ENCODE assay signal across 17 cellular contexts in genomic region chr4:186078977-186079697, GRCh38. TPM values are rescaled to one million over a fixed set of nuclear protein-coding genes. Genes with fewer than 3 reads are reported as not detected.
A peak's percentile ranks its signal among the peaks of the same experiment; 100 is the strongest.
DNase-seq lines count a peak whose midpoint lies in the region; ATAC-seq and TF ChIP-seq lines count a peak whose summit lies in the region.
"Had no signal": no experiment of that assay in that cellular context is flagged by ENCODE, and none has a peak within 500 bp of the region (broad histone marks: within the 10 kb centered on the region; RNA-seq: fewer than 3 reads in every experiment).

No MANE protein-coding gene starts in this region.

- H3K4me1 Mint-ChIP-seq in progenitor cell of endocrine pancreas (ENCODE audit: low read depth): peaks cover 16% of the 10 kb centered on the region
- H3K4me1 Mint-ChIP-seq: activated naive CD8-positive, alpha-beta T cell treated with anti-CD3 and anti-CD28 coated beads, Interleukin-2, amount 50 U/mL, for 24 hours; natural killer cell had no signal

- H3K4me3 Mint-ChIP-seq in progenitor cell of endocrine pancreas (ENCODE audit: low read depth): peak overlapping the region; percentile 9
- H3K4me3 Mint-ChIP-seq: activated naive CD8-positive, alpha-beta T cell treated with anti-CD3 and anti-CD28 coated beads, Interleukin-2, amount 50 U/mL, for 24 hours; activated T-cell treated with anti-CD3 and anti-CD28 coated beads, Interleukin-2, amount 50 U/mL, for 4 hours; natural killer cell; stimulated activated naive B cell treated with anti-CD40 and anti-IgM and Interleukin-4, amounts not matched to agents 10 μg/mL and 1 μg/mL and 100 μg/mL, for 72 hours had no signal

- peaks cover 37% of the 10 kb centered on the region for H3K27me3 Mint-ChIP-seq in progenitor cell of endocrine pancreas
- H3K27me3 Mint-ChIP-seq: activated naive CD8-positive, alpha-beta T cell treated with anti-CD3 and anti-CD28 coated beads, Interleukin-2, amount 50 U/mL, for 24 hours had no signal

- TF ChIP-seq CTCF in HEK293 (tag by site-specific recombination; IDR thresholded peaks at IDR 0.05) (no peak), VCaP (conservative IDR thresholded peaks at IDR 0.05) (no peak), progenitor cell of endocrine pancreas (IDR thresholded peaks at IDR 0.05; ENCODE audit: unreplicated experiment) (no peak), sigmoid colon (IDR thresholded peaks at IDR 0.05) (no peak)

- POLR2A ChIA-PET in HEK293 (lab: Yijun Ruan, JAX): no interaction called here

- peak overlapping the region; percentile 10 for H3K4me3 ChIP-seq in HEK293 (ENCODE audit: low read depth, low read length)
- H3K4me3 ChIP-seq in sigmoid colon: no peak overlapping the region
- H3K4me3 ChIP-seq: GM23248, heart right ventricle, SJSA1 had no signal

- H3K9me3 ChIP-seq in HEK293 (ENCODE audit: control insufficient read depth, insufficient read depth, low read depth, low read length) (no peaks in the 10 kb centered on the region), sigmoid colon (no peaks in the 10 kb centered on the region)
- H3K9me3 ChIP-seq: heart right ventricle, SJSA1 had no signal

- no peak for ATAC-seq in HG03469 (IDR thresholded peaks at IDR 0.05; ENCODE audit: unreplicated experiment)
- ATAC-seq: activated naive CD8-positive, alpha-beta T cell treated with anti-CD3 and anti-CD28 coated beads, Interleukin-2, amount 50 U/mL, for 24 hours; activated T-cell treated with anti-CD3 and anti-CD28 coated beads, Interleukin-2, amount 50 U/mL, for 4 hours; natural killer cell; stimulated activated naive B cell treated with anti-CD40 and anti-IgM and Interleukin-4, amounts not matched to agents 10 μg/mL and 1 μg/mL and 100 μg/mL, for 72 hours had no signal

- intact Hi-C loops in sigmoid colon (cut with DNase I): no loop called here

- DNase-seq in iPS-NIHi11 (ENCODE audit: low spot score): peak; percentile 26
- DNase-seq in progenitor cell of endocrine pancreas (ENCODE audit: low spot score, unreplicated experiment): no peak
- DNase-seq in amniotic stem cell (lab: John Stamatoyannopoulos, UW): no peak
- no peak for DNase-seq in sigmoid colon
- DNase-seq: activated CD4-positive, alpha-beta T cell treated with anti-CD3 and anti-CD28 coated beads, Interleukin-2, amount 50 U/mL, for 4 hours; activated naive CD8-positive, alpha-beta T cell treated with anti-CD3 and anti-CD28 coated beads, Interleukin-2, amount 50 U/mL, for 24 hours; activated T-cell treated with anti-CD3 and anti-CD28 coated beads, Interleukin-2, amount 50 U/mL, for 4 hours; GM23248; heart right ventricle; natural killer cell; NCI-H1105; stimulated activated naive B cell treated with anti-CD40 and anti-IgM and Interleukin-4, amounts not matched to agents 10 μg/mL and 1 μg/mL and 100 μg/mL, for 72 hours; T-helper 9 cell had no signal

- H3K36me3 Mint-ChIP-seq in progenitor cell of endocrine pancreas (ENCODE audit: insufficient read depth): no peaks in the 10 kb centered on the region
- H3K36me3 Mint-ChIP-seq: stimulated activated naive B cell treated with anti-CD40 and anti-IgM and Interleukin-4, amounts not matched to agents 10 μg/mL and 1 μg/mL and 100 μg/mL, for 72 hours had no signal

- H3K4me1 ChIP-seq in HEK293 (ENCODE audit: control insufficient read depth, insufficient read depth, low read length) (no peaks in the 10 kb centered on the region), sigmoid colon (peaks cover 0 to 5% (median 0%) of the 10 kb centered on the region in 4 donors)
- H3K4me1 ChIP-seq: heart right ventricle, SJSA1 had no signal

- TF ChIP-seq EP300 in sigmoid colon (IDR thresholded peaks at IDR 0.05): no peak

- peak overlapping the region; percentile 66 for H3K27ac Mint-ChIP-seq in progenitor cell of endocrine pancreas
- H3K27ac Mint-ChIP-seq: activated naive CD8-positive, alpha-beta T cell treated with anti-CD3 and anti-CD28 coated beads, Interleukin-2, amount 50 U/mL, for 24 hours; natural killer cell; stimulated activated naive B cell treated with anti-CD40 and anti-IgM and Interleukin-4, amounts not matched to agents 10 μg/mL and 1 μg/mL and 100 μg/mL, for 72 hours had no signal

- H3K9me3 Mint-ChIP-seq in progenitor cell of endocrine pancreas (ENCODE audit: low read depth): no peaks in the 10 kb centered on the region
- H3K9me3 Mint-ChIP-seq: activated naive CD8-positive, alpha-beta T cell treated with anti-CD3 and anti-CD28 coated beads, Interleukin-2, amount 50 U/mL, for 24 hours; activated T-cell treated with anti-CD3 and anti-CD28 coated beads, Interleukin-2, amount 50 U/mL, for 4 hours; natural killer cell; stimulated activated naive B cell treated with anti-CD40 and anti-IgM and Interleukin-4, amounts not matched to agents 10 μg/mL and 1 μg/mL and 100 μg/mL, for 72 hours had no signal

- no peak for TF ChIP-seq POLR2A in sigmoid colon (IDR thresholded peaks at IDR 0.05)

- H3K36me3 ChIP-seq in HEK293 (ENCODE audit: control insufficient read depth in 2 of 2, insufficient read depth in 1 of 2, low read length in 2 of 2) (no peaks in the 10 kb centered on the region), sigmoid colon (peaks cover 0 to 29% (median 2%) of the 10 kb centered on the region in 4 donors)
- H3K36me3 ChIP-seq: SJSA1 had no signal

- H3K27ac ChIP-seq in HEK293 (ENCODE audit: extremely low read depth, low read depth, low read length) (no peak overlapping the region), VCaP (peak overlapping the region; percentile 94), sigmoid colon (no peak overlapping the region)
- H3K27ac ChIP-seq: GM23248, heart right ventricle, SJSA1 had no signal

- H3K27me3 ChIP-seq in sigmoid colon: no peaks in the 10 kb centered on the region
- H3K27me3 ChIP-seq: heart right ventricle, SJSA1 had no signal

- CTCF ChIA-PET in HEK293 (lab: Yijun Ruan, JAX): interaction anchor here (0.6 to 1.5 kb wide), 6 partner anchors 10 to 508 kb away, joined by 3 to 4 read pairs (median 4); partner anchors contain the start of gene TLR3

- 83 to 84% methylated on average over 12 of the region's 12 CpGs for WGBS in sigmoid colon, 2 donors

TF ChIP-seq in HEK293, 187 proteins besides CTCF, POLR2A, EP300 and RAD21 (continues in another document):
- TF ChIP-seq, protein P1, sequence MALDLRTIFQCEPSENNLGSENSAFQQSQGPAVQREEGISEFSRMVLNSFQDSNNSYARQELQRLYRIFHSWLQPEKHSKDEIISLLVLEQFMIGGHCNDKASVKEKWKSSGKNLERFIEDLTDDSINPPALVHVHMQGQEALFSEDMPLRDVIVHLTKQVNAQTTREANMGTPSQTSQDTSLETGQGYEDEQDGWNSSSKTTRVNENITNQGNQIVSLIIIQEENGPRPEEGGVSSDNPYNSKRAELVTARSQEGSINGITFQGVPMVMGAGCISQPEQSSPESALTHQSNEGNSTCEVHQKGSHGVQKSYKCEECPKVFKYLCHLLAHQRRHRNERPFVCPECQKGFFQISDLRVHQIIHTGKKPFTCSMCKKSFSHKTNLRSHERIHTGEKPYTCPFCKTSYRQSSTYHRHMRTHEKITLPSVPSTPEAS (tag by site-specific recombination; IDR thresholded peaks at IDR 0.05): no peak
- TF ChIP-seq SP7 (tag by site-specific recombination; IDR thresholded peaks at IDR 0.05): 0 out of 2 replicates have a peak, but pooled peaks have one; percentile 32
- TF ChIP-seq ZNF391 (tag by site-specific recombination; IDR thresholded peaks at IDR 0.05; ENCODE audit: borderline replicate concordance, low read depth): no peak
- TF ChIP-seq TRIM28 (IDR thresholded peaks at IDR 0.05; ENCODE audit: borderline replicate concordance, low read length): 0 out of 2 replicates have a peak, but pooled peaks have one; percentile 18
- no peak for TF ChIP-seq ZNF488 (tag by site-specific recombination; IDR thresholded peaks at IDR 0.05)
- TF ChIP-seq ZBTB17 (tag by site-specific recombination; IDR thresholded peaks at IDR 0.05): 0 out of 2 replicates have a peak, but pooled peaks have one; percentile 23
- TF ChIP-seq, protein P2, sequence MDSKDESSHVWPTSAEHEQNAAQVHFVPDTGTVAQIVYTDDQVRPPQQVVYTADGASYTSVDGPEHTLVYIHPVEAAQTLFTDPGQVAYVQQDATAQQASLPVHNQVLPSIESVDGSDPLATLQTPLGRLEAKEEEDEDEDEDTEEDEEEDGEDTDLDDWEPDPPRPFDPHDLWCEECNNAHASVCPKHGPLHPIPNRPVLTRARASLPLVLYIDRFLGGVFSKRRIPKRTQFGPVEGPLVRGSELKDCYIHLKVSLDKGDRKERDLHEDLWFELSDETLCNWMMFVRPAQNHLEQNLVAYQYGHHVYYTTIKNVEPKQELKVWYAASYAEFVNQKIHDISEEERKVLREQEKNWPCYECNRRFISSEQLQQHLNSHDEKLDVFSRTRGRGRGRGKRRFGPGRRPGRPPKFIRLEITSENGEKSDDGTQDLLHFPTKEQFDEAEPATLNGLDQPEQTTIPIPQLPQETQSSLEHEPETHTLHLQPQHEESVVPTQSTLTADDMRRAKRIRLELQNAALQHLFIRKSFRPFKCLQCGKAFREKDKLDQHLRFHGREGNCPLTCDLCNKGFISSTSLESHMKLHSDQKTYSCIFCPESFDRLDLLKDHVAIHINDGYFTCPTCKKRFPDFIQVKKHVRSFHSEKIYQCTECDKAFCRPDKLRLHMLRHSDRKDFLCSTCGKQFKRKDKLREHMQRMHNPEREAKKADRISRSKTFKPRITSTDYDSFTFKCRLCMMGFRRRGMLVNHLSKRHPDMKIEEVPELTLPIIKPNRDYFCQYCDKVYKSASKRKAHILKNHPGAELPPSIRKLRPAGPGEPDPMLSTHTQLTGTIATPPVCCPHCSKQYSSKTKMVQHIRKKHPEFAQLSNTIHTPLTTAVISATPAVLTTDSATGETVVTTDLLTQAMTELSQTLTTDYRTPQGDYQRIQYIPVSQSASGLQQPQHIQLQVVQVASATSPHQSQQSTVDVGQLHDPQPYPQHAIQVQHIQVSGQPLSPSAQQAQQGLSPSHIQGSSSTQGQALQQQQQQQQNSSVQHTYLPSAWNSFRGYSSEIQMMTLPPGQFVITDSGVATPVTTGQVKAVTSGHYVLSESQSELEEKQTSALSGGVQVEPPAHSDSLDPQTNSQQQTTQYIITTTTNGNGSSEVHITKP (tag by site-specific recombination; IDR thresholded peaks at IDR 0.05): peak; percentile 54; the same call in 1 of the 2 replicates
- TF ChIP-seq ZNF335 (tag by site-specific recombination; conservative IDR thresholded peaks at IDR 0.05): peak; percentile 53

RNA-seq across cellular contexts. Expression of gene TLR3, which starts 10.2 kb away (rescaled TPM):
- total RNA-seq in progenitor cell of endocrine pancreas: 0.11 TPM in 1 of 2 replicates, not detected in the other
- 1 to 10 TPM; 3.0 to 8.2 (median 5.0) TPM for total RNA-seq in sigmoid colon
- polyA plus RNA-seq in sigmoid colon: 1 to 10 TPM; 1.8 to 5.2 (median 2.4) TPM

RNA-seq across cellular contexts. Expression of gene FAM149A, which starts 25.4 kb away (rescaled TPM):
- 12.0 and 13.5 TPM in 2 replicates for total RNA-seq in progenitor cell of endocrine pancreas
- 10 to 100 TPM; 14.6 to 26.0 (median 21.0) TPM for total RNA-seq in sigmoid colon
- polyA plus RNA-seq in sigmoid colon: 1 to 10 TPM; 2.8 to 8.4 (median 4.6) TPM
